ENCODE assay signal across 8 cellular contexts in genomic region chr1:153670859-153671622, GRCh38. TPM values are rescaled to one million over a fixed set of nuclear protein-coding genes. Genes with fewer than 3 reads are reported as not detected.
DNase-seq lines count a peak whose midpoint lies in the region; ATAC-seq and TF ChIP-seq lines count a peak whose summit lies in the region.

Gene ILF2 (minus strand): TSS chr1:153670993. CDS start chr1:153670922, 71 bp downstream.

- DNase-seq in Caco-2: peak; percentile 97 to 99
- peak; percentile 100 for DNase-seq in HT1080 (ENCODE audit: low read depth)
- DNase-seq in NOMO-1 (lab: John Stamatoyannopoulos, UW; ENCODE audit: unreplicated experiment in 2 of 2): peak; percentile 96 to 99
- peak; percentile 90 to 96 for DNase-seq in activated CD8-positive, alpha-beta memory T cell treated with anti-CD3 and anti-CD28 coated beads for 4 hours (ENCODE audit: low read depth in 2 of 2)
- DNase-seq in endodermal cell: peak; percentile 98
- peak; percentile 100 for DNase-seq in mesendoderm
- DNase-seq in stimulated activated CD8-positive, alpha-beta memory T cell treated with anti-CD3 and anti-CD28 coated beads, Interleukin-15, amount 100 ng/mL, for 1 hour (ENCODE audit: low read depth): peak; percentile 95

- ATAC-seq in GM21360 (IDR thresholded peaks at IDR 0.05; ENCODE audit: unreplicated experiment): peak; percentile 92

- H3K4me1 ChIP-seq in Caco-2: peaks cover 4% of the 10 kb centered on the region; the same call in 1 of the 2 replicates
- H3K4me1 ChIP-seq in endodermal cell (ENCODE audit: control insufficient read depth, insufficient read depth, low read length): no peaks in the 10 kb centered on the region
- no peaks in the 10 kb centered on the region for H3K4me1 ChIP-seq in mesendoderm (ENCODE audit: control insufficient read depth, low read depth, low read length)

- H3K27ac ChIP-seq in endodermal cell (ENCODE audit: low read depth, low read length) (peak within 1 kb of the TSS; percentile 85), mesendoderm (ENCODE audit: low read depth, low read length) (peak within 1 kb of the TSS; percentile 3)

- H3K9ac ChIP-seq in endodermal cell (ENCODE audit: extremely low read depth, low read length, poor library complexity, severe bottlenecking) (peak within 1 kb of the TSS; percentile 97), mesendoderm (ENCODE audit: low read length) (peak within 1 kb of the TSS; percentile 96)

- H3K36me3 ChIP-seq in Caco-2 (ENCODE audit: control insufficient read depth, insufficient read depth, low read length) (peaks cover 7% of the 10 kb centered on the region), endodermal cell (ENCODE audit: control insufficient read depth, insufficient read depth, low read length) (peaks cover 40% of the 10 kb centered on the region), mesendoderm (ENCODE audit: control insufficient read depth, insufficient read depth, low read length) (peaks cover 11% of the 10 kb centered on the region)

- H3K36me3 Mint-ChIP-seq in Caco-2 (ENCODE audit: insufficient read depth, unreplicated experiment): peaks cover 4% of the 10 kb centered on the region
- peaks cover 42% of the 10 kb centered on the region for H3K36me3 Mint-ChIP-seq in endodermal cell (ENCODE audit: low read depth)

- H3K23ac ChIP-seq in mesendoderm (ENCODE audit: low read length): peak within 1 kb of the TSS; percentile 32

- H3K79me1 ChIP-seq in mesendoderm (ENCODE audit: low read length): peaks cover 8% of the 10 kb centered on the region

- no peak within 1 kb of the TSS for H2BK15ac ChIP-seq in mesendoderm (replicated peaks; ENCODE audit: low read depth)

- H3K27me3 ChIP-seq in Caco-2 (replicated peaks; ENCODE audit: control insufficient read depth, insufficient read depth, low read length) (no peaks in the 10 kb centered on the region), endodermal cell (ENCODE audit: control insufficient read depth, insufficient read depth, low read length, poor library complexity, severe bottlenecking) (no peaks in the 10 kb centered on the region), mesendoderm (ENCODE audit: insufficient read depth, low read length, poor library complexity) (no peaks in the 10 kb centered on the region)

- H3K27me3 Mint-ChIP-seq in Caco-2 (ENCODE audit: insufficient read depth, unreplicated experiment) (no peaks in the 10 kb centered on the region), endodermal cell (ENCODE audit: insufficient read depth) (no peaks in the 10 kb centered on the region)

- H3K27ac Mint-ChIP-seq in Caco-2 (ENCODE audit: unreplicated experiment): no peak within 1 kb of the TSS
- H3K27ac Mint-ChIP-seq in endodermal cell: no peak within 1 kb of the TSS

- peak within 1 kb of the TSS; percentile 85 for H3K56ac ChIP-seq in mesendoderm (ENCODE audit: low read length)

- peak within 1 kb of the TSS; percentile 91 for H3K4me2 ChIP-seq in mesendoderm (ENCODE audit: low read length)

- peaks cover 6% of the 10 kb centered on the region for H3K4me1 Mint-ChIP-seq in Caco-2 (ENCODE audit: low read depth, unreplicated experiment)
- H3K4me1 Mint-ChIP-seq in endodermal cell: peaks cover 8% of the 10 kb centered on the region

- H3K4me3 ChIP-seq in Caco-2 (ENCODE audit: low read depth, low read length) (peak within 1 kb of the TSS; percentile 85), endodermal cell (ENCODE audit: low read length) (peak within 1 kb of the TSS; percentile 96), mesendoderm (ENCODE audit: low read length) (peak within 1 kb of the TSS; percentile 97)

- peaks cover 28% of the 10 kb centered on the region for H3K79me2 ChIP-seq in mesendoderm (ENCODE audit: control insufficient read depth, insufficient read depth, low read length)

- H3K9me3 ChIP-seq in Caco-2: no peaks in the 10 kb centered on the region
- H3K9me3 ChIP-seq in endodermal cell (ENCODE audit: control insufficient read depth, low read length): peaks cover 7% of the 10 kb centered on the region

- TSS peak; percentile 85 for BruUV-seq in Caco-2 (replicated peaks; lab: Mats Ljungman, UMichigan)

- H2BK120ac ChIP-seq in mesendoderm (ENCODE audit: low read depth, low read length): peak within 1 kb of the TSS; percentile 64

- H2BK5ac ChIP-seq in mesendoderm (ENCODE audit: low read length): no peak within 1 kb of the TSS

- peak within 1 kb of the TSS; percentile 28 for H3K4ac ChIP-seq in mesendoderm (ENCODE audit: low read depth, low read length)

- CTCF ChIA-PET in Caco-2 (lab: Charles Lee): interaction anchor here (0.6 kb wide), 1 partner anchor 315 kb away, joined by 4 read pairs; the partner anchor contains the start of gene RAB13

- peak within 1 kb of the TSS; percentile 94 for H3K18ac ChIP-seq in mesendoderm (ENCODE audit: low read length)

- H3K9me3 Mint-ChIP-seq in Caco-2 (ENCODE audit: unreplicated experiment) (no peaks in the 10 kb centered on the region), endodermal cell (no peaks in the 10 kb centered on the region)

- TF ChIP-seq CTCF in Caco-2 (IDR thresholded peaks at IDR 0.05; ENCODE audit: insufficient read depth in 1 of 2, low read depth in 1 of 2, low read length in 1 of 2, severe bottlenecking in 1 of 2, unreplicated experiment in 1 of 2) (no peak), endodermal cell (conservative IDR thresholded peaks at IDR 0.05) (peak; percentile 50)

- H3K4me3 Mint-ChIP-seq in Caco-2 (ENCODE audit: unreplicated experiment) (no peak within 1 kb of the TSS), endodermal cell (no peak within 1 kb of the TSS)

- peak within 1 kb of the TSS; percentile 72 for H4K5ac ChIP-seq in mesendoderm (ENCODE audit: low read length)

- peak within 1 kb of the TSS; percentile 71 for H2AK5ac ChIP-seq in mesendoderm (ENCODE audit: low read length)

- POLR2A ChIA-PET in Caco-2 (lab: Charles Lee): interaction anchor here (0.8 kb wide), 1 partner anchor 37 kb away, joined by 3 read pairs; the partner anchor contains the start of gene CHTOP

- no peak within 1 kb of the TSS for H4K8ac ChIP-seq in mesendoderm (ENCODE audit: low read depth, low read length)

- 1% methylated on average over 28 to 35 of the region's 35 CpGs for WGBS in endodermal cell (ENCODE audit: insufficient coverage in 1 of 2, insufficient read length in 1 of 2), 2 experiments
- WGBS in mesendoderm (ENCODE audit: extremely low coverage, insufficient coverage, low lambda C conversion rate): no CpG with 5 or more reads among the region's 35 CpGs

- intact Hi-C loops in Caco-2 (cut with micrococcal nuclease; ENCODE audit: unreplicated experiment): loop anchor here (1.0 to 5.0 kb wide), 5 partner anchors 12 to 160 kb away; partner anchors contain the start of gene CHTOP

RNA-seq across cellular contexts. Expression of gene ILF2, which starts in this region (rescaled TPM):
- 287 and 289 TPM in 2 replicates for total RNA-seq in Caco-2 (2022)
- total RNA-seq in HT1080 (2014; rRNA removed; shearing (Covaris generic)): 359 and 368 TPM in 2 replicates
- polyA plus RNA-seq in HT1080 (2015; cell fraction: cytosol; rRNA removed): 273 and 276 TPM in 2 replicates
- polyA plus RNA-seq in HT1080 (2015; cell fraction: nucleus; rRNA removed): 293 and 297 TPM in 2 replicates
- total RNA-seq in endodermal cell: 100 to 1,000 TPM; 280 to 315 TPM
- polyA plus RNA-seq in endodermal cell (2013, experiment 1 of 2): 351 TPM
- polyA plus RNA-seq in endodermal cell (2013, experiment 2 of 2): 338 TPM
- 373 TPM for polyA plus RNA-seq in mesendoderm (2013, experiment 1 of 2)
- 378 TPM for polyA plus RNA-seq in mesendoderm (2013, experiment 2 of 2)

Comparison
In these comparisons a context has a peak if more than half of its experiments do, and no peak if none do; other contexts are left out.
1. Peak in every context shown above with its lines: DNase-seq, ATAC-seq, H3K4me3 ChIP-seq and H3K27ac ChIP-seq.